In the genomic region with DNA sequence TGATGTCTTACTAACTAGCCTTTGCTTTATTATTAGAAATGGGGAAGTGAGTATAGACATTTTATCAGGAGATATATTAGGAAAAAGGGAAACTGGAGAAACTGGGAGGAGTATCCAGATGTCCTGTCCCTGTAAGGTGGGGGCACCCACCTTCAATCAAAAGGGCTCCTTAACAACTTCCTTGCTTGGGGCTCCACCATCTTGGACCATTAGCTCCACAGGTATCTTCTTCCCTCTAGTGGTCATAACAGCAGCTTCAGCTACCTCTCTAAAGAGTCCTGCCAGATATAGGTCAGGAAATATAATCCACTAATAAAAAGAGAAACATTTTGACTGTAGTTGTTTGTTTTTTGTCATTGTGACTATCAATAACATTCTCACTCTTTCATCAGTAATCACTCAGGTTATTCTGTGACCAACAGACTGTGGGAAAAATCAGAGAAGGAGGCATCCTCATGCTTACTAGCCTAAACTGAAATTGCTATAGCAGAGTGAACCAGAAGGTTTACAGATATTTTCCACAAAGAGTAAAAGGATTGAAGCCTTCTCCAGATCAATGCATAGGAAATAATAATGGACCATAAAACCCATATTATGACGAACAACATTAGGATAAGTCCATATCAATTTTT, we compare ENCODE assay signal across 8 cellular contexts. TPM values are rescaled to one million over a fixed set of nuclear protein-coding genes. Genes with fewer than 3 reads are reported as not detected.
DNase-seq lines count a peak whose midpoint lies in the region; ATAC-seq and TF ChIP-seq lines count a peak whose summit lies in the region.

No MANE protein-coding gene starts in this region.

- H3K4me3 ChIP-seq in PC-9 = no peak overlapping the region

- no peak overlapping the region for H3K27ac Mint-ChIP-seq in activated CD4-positive, alpha-beta memory T cell treated with anti-CD3 and anti-CD28 coated beads, Interleukin-2, amount 10 ng/mL, durations not matched to agents 7 days and 5 days

- DNase-seq in PC-9 (no peak), hepatic stellate cell (ENCODE audit: low spot score) (peak; percentile 16), cerebellar nuclear complex (lab: John Stamatoyannopoulos, UW) (no peak)
- DNase-seq in activated CD4-positive, CD25-positive, alpha-beta regulatory T cell (lab: John Stamatoyannopoulos, UW) = no peak
- no peak for DNase-seq in activated CD4-positive, alpha-beta memory T cell treated with anti-CD3 and anti-CD28 coated beads, Interleukin-2, amount 10 ng/mL, durations not matched to agents 7 days and 5 days

- H3K36me3 Mint-ChIP-seq in activated CD4-positive, alpha-beta memory T cell treated with anti-CD3 and anti-CD28 coated beads, Interleukin-2, amount 10 ng/mL, durations not matched to agents 7 days and 5 days (ENCODE audit: low read depth) = no peaks in the 10 kb centered on the region

- intact Hi-C loops in PC-9 (cut with micrococcal nuclease; ENCODE audit: unreplicated experiment) = loop anchor here (1.0 to 2.0 kb wide), 2 partner anchors 86 to 167 kb away; no protein-coding TSS in a partner anchor

- ATAC-seq in GM19035 (IDR thresholded peaks at IDR 0.05; ENCODE audit: unreplicated experiment) (peak; percentile 90), HG03066 (IDR thresholded peaks at IDR 0.05; ENCODE audit: low read depth, unreplicated experiment) (peak; percentile 79)

- H3K9me3 Mint-ChIP-seq in activated CD4-positive, alpha-beta memory T cell treated with anti-CD3 and anti-CD28 coated beads, Interleukin-2, amount 10 ng/mL, durations not matched to agents 7 days and 5 days = no peaks in the 10 kb centered on the region

- H3K27ac ChIP-seq in C4-2B = no peak overlapping the region
- H3K27ac ChIP-seq in PC-9 = no peak overlapping the region

- H2AFZ ChIP-seq in PC-9 = no peak overlapping the region

- H3K79me2 ChIP-seq in PC-9 (ENCODE audit: low read depth) = no peaks in the 10 kb centered on the region

- TF ChIP-seq CTCF in C4-2B (conservative IDR thresholded peaks at IDR 0.05) = peak; percentile 78
- peak; percentile 58 for TF ChIP-seq CTCF in PC-9 (conservative IDR thresholded peaks at IDR 0.05)

- H4K20me1 ChIP-seq in PC-9 (ENCODE audit: insufficient read depth) = no peaks in the 10 kb centered on the region

- no peaks in the 10 kb centered on the region for H3K4me1 Mint-ChIP-seq in activated CD4-positive, alpha-beta memory T cell treated with anti-CD3 and anti-CD28 coated beads, Interleukin-2, amount 10 ng/mL, durations not matched to agents 7 days and 5 days

- no peaks in the 10 kb centered on the region for H3K4me1 ChIP-seq in PC-9 (replicated peaks; ENCODE audit: insufficient read depth)

- H3F3A ChIP-seq in PC-9 (ENCODE audit: insufficient read depth, low read depth) = no peaks in the 10 kb centered on the region

- H3K27me3 ChIP-seq in PC-9 (ENCODE audit: insufficient read depth, low read depth) = no peaks in the 10 kb centered on the region

- H3K4me2 ChIP-seq in PC-9 = no peak overlapping the region

- no TSS peak for BruUV-seq in PC-9 (replicated peaks; lab: Mats Ljungman, UMichigan)

- no peaks in the 10 kb centered on the region for H3K9me2 ChIP-seq in PC-9 (ENCODE audit: insufficient read depth)

- no peaks in the 10 kb centered on the region for H3K9me3 ChIP-seq in PC-9 (ENCODE audit: insufficient read depth, low read depth)

- CTCF ChIA-PET in PC-9 (lab: Charles Lee) = no interaction called here
- CTCF ChIA-PET in activated CD4-positive, alpha-beta memory T cell treated with anti-CD3 and anti-CD28 coated beads, Interleukin-2, amount 10 ng/mL, durations not matched to agents 7 days and 5 days (lab: Charles Lee) = interaction anchor here (1.0 to 2.0 kb wide), 3 partner anchors 10 to 655 kb away, joined by 3 to 8 read pairs (median 3); no protein-coding TSS in a partner anchor

- H3K27me3 Mint-ChIP-seq in activated CD4-positive, alpha-beta memory T cell treated with anti-CD3 and anti-CD28 coated beads, Interleukin-2, amount 10 ng/mL, durations not matched to agents 7 days and 5 days = no peaks in the 10 kb centered on the region

- H3K36me3 ChIP-seq in PC-9 (ENCODE audit: low read depth) = no peaks in the 10 kb centered on the region

- H3K4me3 Mint-ChIP-seq in activated CD4-positive, alpha-beta memory T cell treated with anti-CD3 and anti-CD28 coated beads, Interleukin-2, amount 10 ng/mL, durations not matched to agents 7 days and 5 days = no peak overlapping the region

- POLR2A ChIA-PET in PC-9 (lab: Charles Lee; ENCODE audit: unreplicated experiment) = interaction anchor here (0.6 kb wide), 1 partner anchor 755 kb away, joined by 6 read pairs; no protein-coding TSS in a partner anchor
- POLR2A ChIA-PET in activated CD4-positive, alpha-beta memory T cell treated with anti-CD3 and anti-CD28 coated beads, Interleukin-2, amount 10 ng/mL, durations not matched to agents 7 days and 5 days (lab: Charles Lee) = no interaction called here

RNA-seq across cellular contexts. Expression of a gene that starts 10.4 kb away (rescaled TPM):
- not detected in 2 replicates for total RNA-seq in PC-9 (2021)
- not detected for total RNA-seq in activated CD4-positive, alpha-beta memory T cell treated with anti-CD3 and anti-CD28 coated beads, Interleukin-2, amount 10 ng/mL, durations not matched to agents 7 days and 5 days

RNA-seq across cellular contexts. Expression of a gene that starts 21.6 kb away (rescaled TPM):
- total RNA-seq in PC-9 (2021) = 1.4 and 2.4 TPM in 2 replicates
- not detected for total RNA-seq in activated CD4-positive, alpha-beta memory T cell treated with anti-CD3 and anti-CD28 coated beads, Interleukin-2, amount 10 ng/mL, durations not matched to agents 7 days and 5 days

RNA-seq across cellular contexts. Expression of a gene that starts 32.8 kb away (rescaled TPM):
- total RNA-seq in PC-9 (2021) = not detected in 2 replicates
- total RNA-seq in activated CD4-positive, alpha-beta memory T cell treated with anti-CD3 and anti-CD28 coated beads, Interleukin-2, amount 10 ng/mL, durations not matched to agents 7 days and 5 days = not detected

RNA-seq across cellular contexts. Expression of a gene that starts 36.7 kb away (rescaled TPM):
- total RNA-seq in PC-9 (2021) = 0.63 TPM in 1 of 2 replicates, not detected in the other
- not detected for total RNA-seq in activated CD4-positive, alpha-beta memory T cell treated with anti-CD3 and anti-CD28 coated beads, Interleukin-2, amount 10 ng/mL, durations not matched to agents 7 days and 5 days

RNA-seq across cellular contexts. Expression of a gene that starts 41.7 kb away (rescaled TPM):
- not detected in 2 replicates for total RNA-seq in PC-9 (2021)
- total RNA-seq in activated CD4-positive, alpha-beta memory T cell treated with anti-CD3 and anti-CD28 coated beads, Interleukin-2, amount 10 ng/mL, durations not matched to agents 7 days and 5 days = not detected
